In genomic region chr1:22141948-22142314, GRCh38 we compare ENCODE assay signal across 10 cellular contexts. TPM values are rescaled to one million over a fixed set of nuclear protein-coding genes. Genes with fewer than 3 reads are reported as not detected.
A peak's percentile ranks its signal among the peaks of the same experiment; 100 is the strongest.
DNase-seq lines count a peak whose midpoint lies in the region; ATAC-seq and TF ChIP-seq lines count a peak whose summit lies in the region.
"Had no signal": no experiment of that assay in that cellular context is flagged by ENCODE, and none has a peak within 500 bp of the region (broad histone marks: within the 10 kb centered on the region; RNA-seq: fewer than 3 reads in every experiment).

No MANE protein-coding gene starts in this region.

- H3K9ac ChIP-seq in parathyroid adenoma = no peak overlapping the region

- H2AFZ ChIP-seq in parathyroid adenoma = no peak overlapping the region

- no peak for ATAC-seq in gastroesophageal sphincter

- H3K4me2 ChIP-seq in parathyroid adenoma (ENCODE audit: low read length) = peak overlapping the region; percentile 84

- H3K4me1 ChIP-seq in SJCRH30 (peaks cover 52% of the 10 kb centered on the region), gastroesophageal sphincter (peaks cover 0 to 24% (median 13%) of the 10 kb centered on the region in 3 donors), parathyroid adenoma (no peaks in the 10 kb centered on the region)

- peak overlapping the region; percentile 9; the same call in 1 of the 2 replicates for H3K27ac ChIP-seq in SJCRH30
- peak overlapping the region in 1 of 4 donors; percentile 52 for H3K27ac ChIP-seq in gastroesophageal sphincter
- no peak overlapping the region for H3K27ac ChIP-seq in parathyroid adenoma

- H3K27me3 Mint-ChIP-seq in HFFc6 (ENCODE audit: insufficient read depth) = peaks cover 39% of the 10 kb centered on the region

- TF ChIP-seq CTCF in gastroesophageal sphincter (IDR thresholded peaks at IDR 0.05) (no peak), parathyroid adenoma (IDR thresholded peaks at IDR 0.05) (no peak), HFFc6 (IDR thresholded peaks at IDR 0.05) (no peak)

- no peak for TF ChIP-seq EP300 in gastroesophageal sphincter (IDR thresholded peaks at IDR 0.05)

- peak overlapping the region; percentile 55 for H3K4me3 ChIP-seq in SJCRH30
- H3K4me3 ChIP-seq in gastroesophageal sphincter = peak overlapping the region; percentile 31 to 59
- H3K4me3 ChIP-seq in parathyroid adenoma (ENCODE audit: low read depth, low read length) = peak overlapping the region; percentile 33

- no peak overlapping the region for H3K27ac Mint-ChIP-seq in HFFc6

- H3K4me1 Mint-ChIP-seq in HFFc6 (ENCODE audit: low read depth) = peaks cover 11% of the 10 kb centered on the region

- H3K9me3 ChIP-seq in SJCRH30 (replicated peaks) (no peaks in the 10 kb centered on the region), gastroesophageal sphincter (no peaks in the 10 kb centered on the region), parathyroid adenoma (ENCODE audit: control insufficient read depth, low read length) (no peaks in the 10 kb centered on the region)

- H3K4me3 Mint-ChIP-seq in HFFc6 = no peak overlapping the region

- WGBS in gastroesophageal sphincter (ENCODE audit: low coverage in 1 of 2), 2 donors = 0 to 13% methylated on average over 1 to 6 of the region's 19 CpGs

- H3K27me3 ChIP-seq in SJCRH30 (peaks cover 5% of the 10 kb centered on the region; the same call in 1 of the 2 replicates), gastroesophageal sphincter (peaks cover 88% of the 10 kb centered on the region), parathyroid adenoma (ENCODE audit: control insufficient read depth, insufficient read depth, low read length) (no peaks in the 10 kb centered on the region)

- H3K79me2 ChIP-seq in parathyroid adenoma = no peaks in the 10 kb centered on the region

- no peak for TF ChIP-seq POLR2A in gastroesophageal sphincter (IDR thresholded peaks at IDR 0.05)

- H3K36me3 Mint-ChIP-seq in HFFc6 (ENCODE audit: low read depth) = no peaks in the 10 kb centered on the region

- H3K9me3 Mint-ChIP-seq in HFFc6 = no peaks in the 10 kb centered on the region

- DNase-seq in Daoy (ENCODE audit: low read depth) = peak; percentile 33
- DNase-seq in SJCRH30 = peak; percentile 63 to 68
- no peak for DNase-seq in superior temporal gyrus (ENCODE audit: extremely low spot score)
- DNase-seq in NCI-H2107 (lab: John Stamatoyannopoulos, UW) = no peak
- no peak for DNase-seq in HFFc6
- no peak for DNase-seq in activated CD4-positive, alpha-beta T cell treated with anti-CD3 and anti-CD28 coated beads, Interleukin-2, amount 50 U/mL, for 1 hour
- DNase-seq: amniotic stem cell; stimulated activated CD4-positive, alpha-beta T cell treated with anti-CD3 and anti-CD28 coated beads, Interleukin-12 subunit alpha, Interleukin-12 subunit beta, amount 100 ng/mL, for 4 hours had no signal

- H3K36me3 ChIP-seq in SJCRH30 (no peaks in the 10 kb centered on the region), gastroesophageal sphincter (no peaks in the 10 kb centered on the region), parathyroid adenoma (ENCODE audit: control insufficient read depth, insufficient read depth, low read length) (no peaks in the 10 kb centered on the region)

RNA-seq across cellular contexts. Expression of gene WNT4, which starts 1.0 kb away (rescaled TPM):
- 0.29 TPM in 1 of 2 replicates, not detected in the other for total RNA-seq in Daoy (2014; rRNA removed; shearing (Covaris generic))
- 1.1 and 1.2 TPM in 2 replicates for total RNA-seq in SJCRH30 (2014; rRNA removed; shearing (Covaris generic))
- total RNA-seq in gastroesophageal sphincter = under 1 TPM in 3 of 4 donors, not detected in 1; 0.12 to 0.27 (median 0.27) TPM
- total RNA-seq in HFFc6 (2021; fragmentation: NEBNext Ultra II Directional; extraction: Animal tissue kit (Norgen Biotek cat#: 25700)) = not detected

Comparison
In these comparisons a context has a peak if more than half of its experiments do, and no peak if none do; other contexts are left out.
1. DNase-seq: peak in Daoy (single experiment) and SJCRH30 (2 of 2); none in superior temporal gyrus (single experiment), NCI-H2107 (single experiment), HFFc6 (single experiment) and activated CD4-positive, alpha-beta T cell treated with anti-CD3 and anti-CD28 coated beads, Interleukin-2, amount 50 U/mL, for 1 hour (single experiment).
2. Peak in every context shown above with its lines, with median percentiles within 50 percentile points of each other: H3K4me3 ChIP-seq.